In genomic region chr2:46913471-46914381, GRCh38 we compare ENCODE assay signal across 8 cellular contexts. TPM values are rescaled to one million over a fixed set of nuclear protein-coding genes. Genes with fewer than 3 reads are reported as not detected.
A peak's percentile ranks its signal among the peaks of the same experiment; 100 is the strongest.
DNase-seq lines count a peak whose midpoint lies in the region; ATAC-seq and TF ChIP-seq lines count a peak whose summit lies in the region.

No MANE protein-coding gene starts in this region.

- peaks cover 50 to 69% (median 68%) of the 10 kb centered on the region in 3 donors for H3K4me1 Mint-ChIP-seq in CD8-positive, alpha-beta memory T cell
- H3K4me1 Mint-ChIP-seq in central memory CD8-positive, alpha-beta T cell = peaks cover 55% of the 10 kb centered on the region

- peaks cover 8% of the 10 kb centered on the region for H3K36me3 ChIP-seq in CD8-positive, alpha-beta memory T cell (ENCODE audit: insufficient read depth, low read length)
- H3K36me3 ChIP-seq in muscle layer of colon (ENCODE audit: insufficient read depth, low read length) = peaks cover 19% of the 10 kb centered on the region

- no peaks in the 10 kb centered on the region for H3K27me3 ChIP-seq in CD8-positive, alpha-beta memory T cell (ENCODE audit: insufficient read depth, low read length, poor library complexity, severe bottlenecking)
- H3K27me3 ChIP-seq in muscle layer of colon (ENCODE audit: control insufficient read depth in 1 of 2, insufficient read depth in 2 of 2, low read length in 2 of 2) = no peaks in the 10 kb centered on the region

- DNase-seq in CD8-positive, alpha-beta memory T cell = no peak
- DNase-seq in LNCaP clone FGC (ENCODE audit: low read depth) (peak; percentile 23), NCI-H1092 (lab: John Stamatoyannopoulos, UW) (no peak), ureter (ENCODE audit: low spot score) (no peak)
- no peak for DNase-seq in central memory CD8-positive, alpha-beta T cell (ENCODE audit: low spot score in 2 of 2)
- DNase-seq in activated effector memory CD4-positive, alpha-beta T cell treated with Interleukin-2 at 50 U/mL for 16 hours = no peak

- peak overlapping the region; percentile 24 to 97 (median 88) for H3K4me3 Mint-ChIP-seq in CD8-positive, alpha-beta memory T cell
- peak overlapping the region; percentile 89 for H3K4me3 Mint-ChIP-seq in central memory CD8-positive, alpha-beta T cell

- peak overlapping the region; percentile 62 for H3K9ac ChIP-seq in muscle layer of colon (ENCODE audit: low read length)

- ATAC-seq in central memory CD8-positive, alpha-beta T cell (replicated peaks; ENCODE audit: extremely low read depth, poor library complexity, severe bottlenecking) = no peak
- no peak for ATAC-seq in GM21526 (IDR thresholded peaks at IDR 0.05; ENCODE audit: low FRiP score, unreplicated experiment)

- H3K27ac ChIP-seq in CD8-positive, alpha-beta memory T cell (ENCODE audit: low read depth, low read length) = peak overlapping the region; percentile 78
- peak overlapping the region; percentile 7 for H3K27ac ChIP-seq in muscle layer of colon (ENCODE audit: low read depth, low read length)

- TF ChIP-seq CTCF in LNCaP clone FGC (IDR thresholded peaks at IDR 0.05; ENCODE audit: control insufficient read depth, extremely low read depth, insufficient read depth) = no peak

- POLR2A ChIA-PET in CD8-positive, alpha-beta memory T cell (lab: Charles Lee) = no interaction called here

- CTCF ChIA-PET in CD8-positive, alpha-beta memory T cell (lab: Charles Lee) = no interaction called here

- H3K36me3 Mint-ChIP-seq in CD8-positive, alpha-beta memory T cell = peaks cover 0 to 36% (median 9%) of the 10 kb centered on the region in 3 donors
- peaks cover 23% of the 10 kb centered on the region for H3K36me3 Mint-ChIP-seq in central memory CD8-positive, alpha-beta T cell (ENCODE audit: insufficient read depth)

- H3K4me3 ChIP-seq in CD8-positive, alpha-beta memory T cell (ENCODE audit: low read length) = peak overlapping the region; percentile 3
- H3K4me3 ChIP-seq in LNCaP clone FGC (ENCODE audit: low read depth, low read length) (peak overlapping the region; percentile 80), muscle layer of colon (ENCODE audit: low read depth in 1 of 2, low read length in 2 of 2) (peak overlapping the region in 1 of 2 donors; percentile 90)

- no peaks in the 10 kb centered on the region for H3K9me3 ChIP-seq in CD8-positive, alpha-beta memory T cell (ENCODE audit: low read length)
- no peaks in the 10 kb centered on the region for H3K9me3 ChIP-seq in muscle layer of colon (ENCODE audit: low read length)

- peaks cover 0 to 5% of the 10 kb centered on the region in 2 donors for H3K27me3 Mint-ChIP-seq in CD8-positive, alpha-beta memory T cell
- no peaks in the 10 kb centered on the region for H3K27me3 Mint-ChIP-seq in central memory CD8-positive, alpha-beta T cell

- no peaks in the 10 kb centered on the region for H3K9me3 Mint-ChIP-seq in CD8-positive, alpha-beta memory T cell
- no peaks in the 10 kb centered on the region for H3K9me3 Mint-ChIP-seq in central memory CD8-positive, alpha-beta T cell

- peaks cover 41% of the 10 kb centered on the region for H3K4me1 ChIP-seq in CD8-positive, alpha-beta memory T cell (ENCODE audit: insufficient read depth, low read length)
- H3K4me1 ChIP-seq in muscle layer of colon (ENCODE audit: insufficient read depth, low read length) = peaks cover 26% of the 10 kb centered on the region

- peak overlapping the region in 6 of 8 donors; percentile 68 to 96 (median 90) for H3K27ac Mint-ChIP-seq in CD8-positive, alpha-beta memory T cell
- no peak overlapping the region for H3K27ac Mint-ChIP-seq in central memory CD8-positive, alpha-beta T cell (ENCODE audit: low read depth)

RNA-seq across cellular contexts. Expression of gene MCFD2, which starts 1.9 kb away (rescaled TPM):
- total RNA-seq in CD8-positive, alpha-beta memory T cell = 10 to 100 TPM; 37.2 to 40.0 TPM
- polyA plus RNA-seq in CD8-positive, alpha-beta memory T cell = 22.7 TPM
- total RNA-seq in ureter = 72.3 TPM

RNA-seq across cellular contexts. Expression of gene TTC7A, which starts 27.3 kb away (rescaled TPM):
- total RNA-seq in CD8-positive, alpha-beta memory T cell = 10 to 100 TPM; 50.8 to 54.1 TPM
- 20.0 TPM for polyA plus RNA-seq in CD8-positive, alpha-beta memory T cell
- total RNA-seq in ureter = 20.6 TPM
